In the genomic region with DNA sequence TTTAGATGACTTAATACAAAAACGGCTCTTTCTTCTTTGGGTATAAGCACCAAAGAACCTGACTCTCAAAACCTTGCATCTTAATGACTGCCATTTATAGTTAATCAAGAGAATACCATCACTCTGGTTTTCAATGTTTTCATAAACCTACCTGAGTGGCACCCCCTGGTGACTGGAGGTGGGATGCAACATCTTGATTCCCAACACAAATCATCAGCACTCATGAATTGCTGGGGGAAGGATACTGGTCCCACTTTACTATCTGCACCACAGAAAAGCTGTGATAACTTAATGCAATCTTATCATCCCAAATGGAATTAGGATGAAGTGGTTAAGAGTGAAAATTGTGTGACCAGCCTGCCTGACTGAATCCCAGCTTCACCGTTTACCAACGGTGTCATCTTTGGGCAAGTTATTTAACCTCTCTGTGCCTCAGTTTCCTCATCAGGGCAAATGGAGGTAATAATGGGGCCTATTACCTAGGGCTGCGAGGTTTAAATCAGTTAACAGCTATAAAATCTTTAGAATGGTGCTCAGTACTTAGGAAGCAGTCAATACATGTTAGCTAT, we compare ENCODE assay signal across 8 cellular contexts.
DNase-seq lines count a peak whose midpoint lies in the region; ATAC-seq and TF ChIP-seq lines count a peak whose summit lies in the region.

No MANE protein-coding gene starts in this region.

- H3K4me1 ChIP-seq in GM23248 (ENCODE audit: insufficient read depth), result peaks cover 10% of the 10 kb centered on the region; the same call in 1 of the 2 replicates

- in situ Hi-C loops in GM23248 (cut with MboI), result no loop called here

- no peak overlapping the region for H3K9ac ChIP-seq in GM23248

- no peaks in the 10 kb centered on the region for H3F3A ChIP-seq in GM23248 (ENCODE audit: insufficient read depth)

- no peaks in the 10 kb centered on the region for H4K20me1 ChIP-seq in GM23248 (ENCODE audit: insufficient read depth)

- intact Hi-C loops in Calu3 (cut with micrococcal nuclease; ENCODE audit: unreplicated experiment), result no loop called here

- H3K9me3 ChIP-seq in GM23248 (ENCODE audit: low read depth), result no peaks in the 10 kb centered on the region

- CTCF ChIA-PET in Calu3 (lab: Charles Lee), result no interaction called here

- H3K27ac Mint-ChIP-seq in Calu3 (ENCODE audit: unreplicated experiment), result no peak overlapping the region

- H3K4me2 ChIP-seq in GM23248 (ENCODE audit: unreplicated experiment), result no peak overlapping the region

- no peak overlapping the region for H3K4me3 Mint-ChIP-seq in Calu3 (ENCODE audit: low read depth, unreplicated experiment)

- DNase-seq in Calu3, result peak; percentile 5
- DNase-seq in activated CD4-positive, alpha-beta T cell treated with anti-CD3 and anti-CD28 coated beads for 48 hours, result peak; percentile 53
- no peak for DNase-seq in fibroblast of mammary gland (ENCODE audit: low read depth)
- DNase-seq in stimulated activated CD4-positive, alpha-beta T cell treated with anti-CD3 and anti-CD28 coated beads, Interleukin-2, amount 100 ng/mL, for 24 hours, result peak; percentile 34 to 45
- DNase-seq in GM23248, result no peak
- DNase-seq in midbrain (lab: John Stamatoyannopoulos, UW), result no peak
- no peak for DNase-seq in NCI-H446 treated with DMSO at 0.1 percent for 48 hours (lab: John Stamatoyannopoulos, UW)

- no peaks in the 10 kb centered on the region for H3K27me3 Mint-ChIP-seq in Calu3 (ENCODE audit: unreplicated experiment)

- no peaks in the 10 kb centered on the region for H3K9me2 ChIP-seq in GM23248 (ENCODE audit: insufficient read depth)

- BruUV-seq in Calu3 (replicated peaks; lab: Mats Ljungman, UMichigan), result no TSS peak

- H3K4me3 ChIP-seq in fibroblast of mammary gland (ENCODE audit: control insufficient read depth, low read depth, low read length) (no peak overlapping the region), GM23248 (no peak overlapping the region)

- H2AFZ ChIP-seq in GM23248, result no peak overlapping the region

- TF ChIP-seq CTCF in Calu3 (IDR thresholded peaks at IDR 0.05; ENCODE audit: unreplicated experiment), result no peak
- TF ChIP-seq CTCF in fibroblast of mammary gland (conservative IDR thresholded peaks at IDR 0.05; ENCODE audit: control insufficient read depth, insufficient read depth, low read depth, low read length), result peak; percentile 40

- H3K4me1 Mint-ChIP-seq in Calu3 (ENCODE audit: low read depth, unreplicated experiment), result peaks cover 13% of the 10 kb centered on the region

- H3K27me3 ChIP-seq in GM23248 (replicated peaks; ENCODE audit: insufficient read depth), result no peaks in the 10 kb centered on the region

- H3K27ac ChIP-seq in GM23248, result no peak overlapping the region

- peak; percentile 21 for ATAC-seq in HG02678 (IDR thresholded peaks at IDR 0.05; ENCODE audit: unreplicated experiment)

- H3K9me3 Mint-ChIP-seq in Calu3 (ENCODE audit: low read depth, unreplicated experiment), result no peaks in the 10 kb centered on the region

- H3K79me2 ChIP-seq in GM23248 (ENCODE audit: insufficient read depth), result no peaks in the 10 kb centered on the region

- no peaks in the 10 kb centered on the region for H3K36me3 ChIP-seq in GM23248 (ENCODE audit: low read depth)

- 88 to 96% methylated on average over 4 of the region's 4 CpGs for WGBS in GM23248 (ENCODE audit: low coverage in 1 of 2, low lambda C conversion rate in 2 of 2, missing lambda C conversion rate in 2 of 2), 2 experiments

- peaks cover 4% of the 10 kb centered on the region for H3K36me3 Mint-ChIP-seq in Calu3 (ENCODE audit: insufficient read depth, unreplicated experiment)

Comparison
In these comparisons a context has a peak if more than half of its experiments do, and no peak if none do; other contexts are left out.
1. DNase-seq: peak in Calu3 (single experiment), activated CD4-positive, alpha-beta T cell treated with anti-CD3 and anti-CD28 coated beads for 48 hours (single experiment) and stimulated activated CD4-positive, alpha-beta T cell treated with anti-CD3 and anti-CD28 coated beads, Interleukin-2, amount 100 ng/mL, for 24 hours (2 of 2); none in fibroblast of mammary gland (single experiment), GM23248 (single experiment), midbrain (single experiment) and NCI-H446 treated with DMSO at 0.1 percent for 48 hours (single experiment).